ENCODE assay signal across 8 cellular contexts in genomic region chr16:1534021-1535020, GRCh38. TPM values are rescaled to one million over a fixed set of nuclear protein-coding genes. Genes with fewer than 3 reads are reported as not detected.
A peak's percentile ranks its signal among the peaks of the same experiment; 100 is the strongest.
DNase-seq lines count a peak whose midpoint lies in the region; ATAC-seq and TF ChIP-seq lines count a peak whose summit lies in the region.

No MANE protein-coding gene starts in this region.

- TF ChIP-seq POLR2A in GM18505 (IDR thresholded peaks at IDR 0.05; ENCODE audit: borderline replicate concordance, extremely low read depth, insufficient read depth, insufficient read length) = no peak

- peak overlapping the region; percentile 41 to 70 for H3K9ac ChIP-seq in mucosa of rectum (ENCODE audit: low read depth in 1 of 2, low read length in 2 of 2)

- peaks cover 12 to 18% of the 10 kb centered on the region in 2 donors for H3K4me1 ChIP-seq in mucosa of rectum (ENCODE audit: control insufficient read depth in 2 of 2, insufficient read depth in 2 of 2, low read length in 2 of 2)

- no peak for ATAC-seq in GM18505 (IDR thresholded peaks at IDR 0.05; ENCODE audit: unreplicated experiment)

- peak; percentile 22 for DNase-seq in activated T-cell treated with anti-CD3 and anti-CD28 coated beads for 48 hours (ENCODE audit: low read depth)
- no peak for DNase-seq in activated T-cell treated with anti-CD3 and anti-CD28 coated beads for 4 hours
- DNase-seq in cardiac fibroblast (ENCODE audit: low read depth in 2 of 2) = peak; percentile 24 to 48
- DNase-seq in type B pancreatic cell (ENCODE audit: extremely low spot score, unreplicated experiment) = no peak
- no peak for DNase-seq in GM13976 (ENCODE audit: low spot score)
- no peak for DNase-seq in medulla oblongata (ENCODE audit: extremely low spot score)

- in situ Hi-C loops in GM13976 (cut with MboI; ENCODE audit: low sequenced_read_pairs, unreplicated experiment) = no loop called here

- H3K4me3 Mint-ChIP-seq in type B pancreatic cell = peak overlapping the region; percentile 19

- H3K36me3 ChIP-seq in mucosa of rectum (ENCODE audit: control insufficient read depth in 2 of 2, insufficient read depth in 2 of 2, low read length in 2 of 2) = peaks cover 6 to 16% of the 10 kb centered on the region in 2 donors

- H3K9me3 ChIP-seq in mucosa of rectum (ENCODE audit: control insufficient read depth in 2 of 2, low read length in 2 of 2) = no peaks in the 10 kb centered on the region

- peak overlapping the region; percentile 29 for H3K27ac Mint-ChIP-seq in type B pancreatic cell

- peak overlapping the region; percentile 84 to 86 for H3K27ac ChIP-seq in mucosa of rectum (ENCODE audit: low read depth in 2 of 2, low read length in 2 of 2)

- peak overlapping the region; percentile 67 to 90 for H3K4me3 ChIP-seq in cardiac fibroblast (replicated peaks in 1 of 2; ENCODE audit: low read depth in 2 of 2, low read length in 2 of 2)
- peak overlapping the region; percentile 62 to 64 for H3K4me3 ChIP-seq in mucosa of rectum (ENCODE audit: low read length in 2 of 2)

- H3K27me3 ChIP-seq in mucosa of rectum (ENCODE audit: control insufficient read depth in 2 of 2, insufficient read depth in 2 of 2, low read length in 2 of 2) = no peaks in the 10 kb centered on the region

- peaks cover 19% of the 10 kb centered on the region for H3K4me1 Mint-ChIP-seq in type B pancreatic cell (ENCODE audit: unreplicated experiment)

- no peaks in the 10 kb centered on the region for H3K9me3 Mint-ChIP-seq in type B pancreatic cell

- TF ChIP-seq CTCF in cardiac fibroblast (IDR thresholded peaks at IDR 0.05; ENCODE audit: low read depth, low read length) (peak; percentile 7), type B pancreatic cell (conservative IDR thresholded peaks at IDR 0.05) (no peak), GM13976 (IDR thresholded peaks at IDR 0.05; ENCODE audit: borderline replicate concordance, control extremely low read depth, extremely low read depth, insufficient read depth, missing control alignments) (no peak)

- no peaks in the 10 kb centered on the region for H3K27me3 Mint-ChIP-seq in type B pancreatic cell

- no peaks in the 10 kb centered on the region for H3K36me3 Mint-ChIP-seq in type B pancreatic cell

RNA-seq across cellular contexts. Expression of gene TMEM204, which starts 0.9 kb away (rescaled TPM):
- total RNA-seq in type B pancreatic cell (ENCODE audit: low replicate concordance) = 1.0 TPM in 1 of 2 replicates, not detected in the other

RNA-seq across cellular contexts. Expression of gene TELO2, which starts 41.2 kb away (rescaled TPM):
- 39.3 and 65.4 TPM in 2 replicates for total RNA-seq in type B pancreatic cell (ENCODE audit: low replicate concordance)

RNA-seq across cellular contexts. Expression of gene PTX4, which starts 45.6 kb away (rescaled TPM):
- not detected in 2 replicates for total RNA-seq in type B pancreatic cell (ENCODE audit: low replicate concordance)

RNA-seq across cellular contexts. Expression of gene CLCN7, which starts 59.5 kb away (rescaled TPM):
- 91.9 and 98.1 TPM in 2 replicates for total RNA-seq in type B pancreatic cell (ENCODE audit: low replicate concordance)

Comparison
In these comparisons a context has a peak if more than half of its experiments do, and no peak if none do; other contexts are left out.
1. DNase-seq: peak in activated T-cell treated with anti-CD3 and anti-CD28 coated beads for 48 hours (single experiment) and cardiac fibroblast (2 of 2); none in activated T-cell treated with anti-CD3 and anti-CD28 coated beads for 4 hours (single experiment), type B pancreatic cell (single experiment), GM13976 (single experiment) and medulla oblongata (single experiment).